In the genomic region with DNA sequence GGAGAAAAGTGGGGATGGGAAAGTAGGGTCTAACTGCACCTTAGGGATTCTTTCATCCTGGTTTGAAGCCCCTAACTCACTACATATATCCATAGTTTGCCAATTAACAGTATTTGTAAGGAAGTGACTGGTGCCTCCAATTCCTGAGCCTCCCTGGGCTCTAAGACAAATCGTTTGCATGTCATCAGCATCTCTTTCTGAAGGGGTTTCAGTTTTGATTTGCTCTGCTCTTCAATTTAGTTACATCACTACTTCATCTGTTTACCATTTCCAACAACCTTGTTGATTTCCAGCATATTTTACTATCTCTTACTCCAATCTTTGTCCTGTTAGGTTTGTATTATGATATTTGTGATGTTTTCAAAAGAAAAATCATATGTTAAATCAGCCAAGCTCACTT, we compare ENCODE assay signal across 21 cellular contexts. TPM values are rescaled to one million over a fixed set of nuclear protein-coding genes. Genes with fewer than 3 reads are reported as not detected.
DNase-seq lines count a peak whose midpoint lies in the region; ATAC-seq and TF ChIP-seq lines count a peak whose summit lies in the region.
"Had no signal": no experiment of that assay in that cellular context is flagged by ENCODE, and none has a peak within 500 bp of the region (broad histone marks: within the 10 kb centered on the region; RNA-seq: fewer than 3 reads in every experiment).

No MANE protein-coding gene starts in this region.

- H2BK5ac ChIP-seq in IMR-90 (ENCODE audit: low read depth, low read length, poor library complexity, severe bottlenecking) (no peak overlapping the region), mesenchymal stem cell (ENCODE audit: low read depth, low read length, poor library complexity, severe bottlenecking) (no peak overlapping the region)

- peak overlapping the region; percentile 13 for H2AFZ ChIP-seq in mammary epithelial cell (ENCODE audit: low read depth, low read length)
- no peak overlapping the region for H2AFZ ChIP-seq in IMR-90 (replicated peaks; ENCODE audit: low read length, poor library complexity)
- H2AFZ ChIP-seq in mesenchymal stem cell (ENCODE audit: low read depth, low read length): no peak overlapping the region
- H2AFZ ChIP-seq: GM23338 had no signal

- H2BK20ac ChIP-seq in IMR-90 (ENCODE audit: low read depth, low read length): no peak overlapping the region

- H3K4me1 ChIP-seq in mammary epithelial cell (ENCODE audit: insufficient read depth, low read length) (peaks cover 11% of the 10 kb centered on the region), breast epithelium (no peaks in the 10 kb centered on the region), IMR-90 (ENCODE audit: control insufficient read depth, insufficient read depth, low read length) (no peaks in the 10 kb centered on the region), mesenchymal stem cell (ENCODE audit: control insufficient read depth, insufficient read depth, low read depth, low read length) (no peaks in the 10 kb centered on the region)
- no peaks in the 10 kb centered on the region for H3K4me1 ChIP-seq in CD8-positive, alpha-beta memory T cell (ENCODE audit: insufficient read depth, low read length)
- H3K4me1 ChIP-seq: BLaER1 had no signal

- H3K27me3 ChIP-seq in mammary epithelial cell (ENCODE audit: insufficient read depth, low read length) (peaks cover 3% of the 10 kb centered on the region), breast epithelium (no peaks in the 10 kb centered on the region), IMR-90 (ENCODE audit: control insufficient read depth, insufficient read depth, low read length) (no peaks in the 10 kb centered on the region), mesenchymal stem cell (ENCODE audit: control insufficient read depth in 1 of 2, insufficient read depth in 1 of 2, low read length in 2 of 2) (no peaks in the 10 kb centered on the region)
- H3K27me3 ChIP-seq in CD8-positive, alpha-beta memory T cell (ENCODE audit: insufficient read depth, low read length, poor library complexity, severe bottlenecking): no peaks in the 10 kb centered on the region
- H3K27me3 ChIP-seq: BLaER1 had no signal

- peaks cover 0 to 1% (median 0%) of the 10 kb centered on the region in 3 donors for H3K36me3 Mint-ChIP-seq in CD8-positive, alpha-beta memory T cell
- peaks cover 5% of the 10 kb centered on the region for H3K36me3 Mint-ChIP-seq in T-cell
- H3K36me3 Mint-ChIP-seq: CD4-positive, CD25-positive, alpha-beta regulatory T cell; CD8-positive, alpha-beta T cell had no signal

- no peak overlapping the region for H2BK12ac ChIP-seq in mesenchymal stem cell (ENCODE audit: low read length in 2 of 2)

- no peak overlapping the region for H3K4me3 Mint-ChIP-seq in CD8-positive, alpha-beta memory T cell
- no peak overlapping the region for H3K4me3 Mint-ChIP-seq in T-cell
- H3K4me3 Mint-ChIP-seq: B cell; CD4-positive, CD25-positive, alpha-beta regulatory T cell; CD8-positive, alpha-beta T cell; GM23338; H9 had no signal

- no peak for TF ChIP-seq RAD21 in IMR-90 (IDR thresholded peaks at IDR 0.05; ENCODE audit: low read length)

- no peaks in the 10 kb centered on the region for H3K79me2 ChIP-seq in mammary epithelial cell (ENCODE audit: insufficient read depth, low read length)

- no peaks in the 10 kb centered on the region for H3K9me3 Mint-ChIP-seq in CD8-positive, alpha-beta memory T cell
- H3K9me3 Mint-ChIP-seq in T-cell: no peaks in the 10 kb centered on the region
- H3K9me3 Mint-ChIP-seq: CD8-positive, alpha-beta T cell had no signal

- H3K36me3 ChIP-seq in mammary epithelial cell (ENCODE audit: insufficient read depth, low read length) (no peaks in the 10 kb centered on the region), breast epithelium (no peaks in the 10 kb centered on the region), IMR-90 (ENCODE audit: control insufficient read depth, insufficient read depth, low read length) (no peaks in the 10 kb centered on the region), mesenchymal stem cell (ENCODE audit: control insufficient read depth in 1 of 2, insufficient read depth in 2 of 2, low read depth in 1 of 2, low read length in 2 of 2) (no peaks in the 10 kb centered on the region)
- no peaks in the 10 kb centered on the region for H3K36me3 ChIP-seq in CD8-positive, alpha-beta memory T cell (ENCODE audit: insufficient read depth, low read length)
- H3K36me3 ChIP-seq: BLaER1 had no signal

- BruUV-seq in mammary epithelial cell (replicated peaks; lab: Mats Ljungman, UMichigan): no TSS peak
- no TSS peak for BruUV-seq in IMR-90 (replicated peaks; lab: Mats Ljungman, UMichigan)

- TF ChIP-seq CTCF in mammary epithelial cell (conservative IDR thresholded peaks at IDR 0.05 in 1 of 2, IDR thresholded peaks at IDR 0.05 in 1 of 2; ENCODE audit: extremely low read depth in 1 of 2, insufficient read depth in 1 of 2, low read depth in 1 of 2, low read length in 2 of 2): no peak
- no peak for TF ChIP-seq CTCF in breast epithelium (IDR thresholded peaks at IDR 0.05)
- TF ChIP-seq CTCF in IMR-90 (conservative IDR thresholded peaks at IDR 0.05; ENCODE audit: low read depth, low read length): no peak

- H3K4me2 ChIP-seq in mammary epithelial cell (ENCODE audit: insufficient read depth, low read depth, low read length): no peak overlapping the region
- peak overlapping the region; percentile 39; the same call in 1 of the 2 replicates for H3K4me2 ChIP-seq in IMR-90 (ENCODE audit: low read depth, low read length)
- H3K4me2 ChIP-seq in mesenchymal stem cell (ENCODE audit: low read length, poor library complexity, severe bottlenecking): no peak overlapping the region
- H3K4me2 ChIP-seq: BLaER1, GM23338 had no signal

- H3K9me3 ChIP-seq in mammary epithelial cell (replicated peaks; ENCODE audit: insufficient read depth, low read length) (no peaks in the 10 kb centered on the region), breast epithelium (no peaks in the 10 kb centered on the region), IMR-90 (ENCODE audit: control insufficient read depth, insufficient read depth, low read length) (no peaks in the 10 kb centered on the region), mesenchymal stem cell (ENCODE audit: control insufficient read depth, low read length) (no peaks in the 10 kb centered on the region)
- H3K9me3 ChIP-seq in CD8-positive, alpha-beta memory T cell (ENCODE audit: low read length): no peaks in the 10 kb centered on the region
- H3K9me3 ChIP-seq: BLaER1 had no signal

- H3K23ac ChIP-seq in IMR-90 (ENCODE audit: low read depth, low read length) (no peak overlapping the region), mesenchymal stem cell (ENCODE audit: low read length in 2 of 2) (no peak overlapping the region)

- H4K8ac ChIP-seq in IMR-90 (ENCODE audit: low read depth in 2 of 2, low read length in 2 of 2) (no peak overlapping the region), mesenchymal stem cell (ENCODE audit: low read length) (no peak overlapping the region)

- H4K91ac ChIP-seq in IMR-90 (ENCODE audit: insufficient read depth, low read depth, low read length) (no peak overlapping the region), mesenchymal stem cell (ENCODE audit: low read length) (no peak overlapping the region)

- POLR2A ChIA-PET in IMR-90 (lab: Charles Lee; ENCODE audit: unreplicated experiment): no interaction called here
- POLR2A ChIA-PET in CD8-positive, alpha-beta memory T cell (lab: Charles Lee): no interaction called here
- POLR2A ChIA-PET in T-cell (lab: Charles Lee): no interaction called here

- CTCF ChIA-PET in mammary epithelial cell (lab: Charles Lee; ENCODE audit: low non-redundant PET) (no interaction called here), IMR-90 (lab: Yijun Ruan, JAX) (no interaction called here), T-cell (lab: Charles Lee) (no interaction called here)
- CTCF ChIA-PET in CD8-positive, alpha-beta memory T cell (lab: Charles Lee): no interaction called here

- H3K4ac ChIP-seq in IMR-90 (ENCODE audit: low read depth, low read length) (no peak overlapping the region), mesenchymal stem cell (ENCODE audit: low read depth in 1 of 2, low read length in 2 of 2) (no peak overlapping the region)

- TF ChIP-seq POLR2A in breast epithelium (IDR thresholded peaks at IDR 0.05): no peak
- TF ChIP-seq POLR2A in IMR-90 (IDR thresholded peaks at IDR 0.05; ENCODE audit: low read depth, low read length): no peak

- no peaks in the 10 kb centered on the region for H3K79me1 ChIP-seq in IMR-90 (ENCODE audit: low read depth in 1 of 2, low read length in 2 of 2)
- H3K79me1 ChIP-seq in mesenchymal stem cell (replicated peaks; ENCODE audit: low read length, poor library complexity, severe bottlenecking): no peaks in the 10 kb centered on the region

- no peaks in the 10 kb centered on the region for H3K4me1 Mint-ChIP-seq in CD8-positive, alpha-beta memory T cell
- H3K4me1 Mint-ChIP-seq in T-cell: no peaks in the 10 kb centered on the region
- H3K4me1 Mint-ChIP-seq: B cell, GM23338 had no signal

- no peak overlapping the region for H3K56ac ChIP-seq in IMR-90 (ENCODE audit: extremely low read depth, insufficient read depth, low read length)

- no peaks in the 10 kb centered on the region for H3K9me1 ChIP-seq in IMR-90 (ENCODE audit: insufficient read depth, low read length)

- H3K27ac ChIP-seq in mammary epithelial cell (ENCODE audit: insufficient read depth, low read depth, low read length) (no peak overlapping the region), breast epithelium (no peak overlapping the region), IMR-90 (ENCODE audit: insufficient read depth, low read length) (no peak overlapping the region), mesenchymal stem cell (ENCODE audit: low read length, poor library complexity, severe bottlenecking) (no peak overlapping the region)
- H3K27ac ChIP-seq in CD8-positive, alpha-beta memory T cell (ENCODE audit: low read depth, low read length): no peak overlapping the region
- H3K27ac ChIP-seq: 22Rv1, BLaER1, C4-2B had no signal

- H3K4me3 ChIP-seq in mammary epithelial cell (replicated peaks in 1 of 3; ENCODE audit: insufficient read depth in 1 of 3, low read depth in 2 of 3, low read length in 3 of 3) (no peak overlapping the region), breast epithelium (no peak overlapping the region), IMR-90 (ENCODE audit: insufficient read depth, low read depth, low read length) (no peak overlapping the region), mesenchymal stem cell (ENCODE audit: insufficient read depth in 1 of 2, low read depth in 1 of 2, low read length in 2 of 2) (no peak overlapping the region)
- H3K4me3 ChIP-seq in CD8-positive, alpha-beta memory T cell (ENCODE audit: low read length): no peak overlapping the region
- H3K4me3 ChIP-seq: BLaER1, GM12878, GM23338 had no signal

- H3K18ac ChIP-seq in IMR-90 (ENCODE audit: low read depth, low read length): no peak overlapping the region
- H3K18ac ChIP-seq in mesenchymal stem cell (ENCODE audit: low read depth in 1 of 2, low read length in 2 of 2): no peak overlapping the region

- H2AK9ac ChIP-seq in IMR-90 (replicated peaks; ENCODE audit: low read depth, low read length, poor library complexity): no peak overlapping the region

- peaks cover 3 to 11% of the 10 kb centered on the region in 2 donors for H3K27me3 Mint-ChIP-seq in CD8-positive, alpha-beta memory T cell
- no peaks in the 10 kb centered on the region for H3K27me3 Mint-ChIP-seq in T-cell

- H4K5ac ChIP-seq in IMR-90 (ENCODE audit: low read depth, low read length): no peak overlapping the region

- H2AK5ac ChIP-seq in IMR-90 (ENCODE audit: low read depth, low read length): no peak overlapping the region
- no peak overlapping the region for H2AK5ac ChIP-seq in mesenchymal stem cell (ENCODE audit: low read length, severe bottlenecking)

- 60% methylated on average over 1 of the region's 1 CpG for whole genome bisulfite sequencing in mammary epithelial cell (ENCODE audit: low coverage, missing lambda C conversion rate)
- WGBS in IMR-90 (ENCODE audit: extremely low coverage in 2 of 2, insufficient read length in 1 of 2), 2 experiments: no CpG with 5 or more reads among the region's 1 CpG
- WGBS in mesenchymal stem cell: 92% methylated on average over 1 of the region's 1 CpG

- no peak overlapping the region for H3K14ac ChIP-seq in IMR-90 (replicated peaks; ENCODE audit: low read depth, low read length)
- no peak overlapping the region for H3K14ac ChIP-seq in mesenchymal stem cell (ENCODE audit: low read length in 2 of 2)

- in situ Hi-C loops in mammary epithelial cell (cut with MboI; ENCODE audit: low sequenced_read_pairs in 2 of 2): no loop called here
- in situ Hi-C loops in IMR-90 (cut with MboI; ENCODE audit: low sequenced_read_pairs): no loop called here

- DNase-seq in mammary epithelial cell (no peak), breast epithelium (ENCODE audit: low spot score in 2 of 2) (no peak), IMR-90 (no peak), mesenchymal stem cell (peak; percentile 20), NCI-H69 (lab: John Stamatoyannopoulos, UW) (no peak), T-cell (no peak)
- no peak for DNase-seq in CD8-positive, alpha-beta memory T cell
- DNase-seq: CD4-positive, CD25-positive, alpha-beta regulatory T cell; CD8-positive, alpha-beta T cell; DMS 273 treated with DMSO at 0.1 percent for 48 hours; DMS79; EL; GDM1; H9 had no signal

- intact Hi-C loops in mammary epithelial cell (cut with micrococcal nuclease): no loop called here
- intact Hi-C loops in breast epithelium (cut with DNase I; ENCODE audit: low total_unique reads): no loop called here
- intact Hi-C loops in IMR-90 (cut with micrococcal nuclease): no loop called here

- H2BK120ac ChIP-seq in IMR-90 (ENCODE audit: low read depth, low read length) (no peak overlapping the region), mesenchymal stem cell (ENCODE audit: low read depth, low read length) (no peak overlapping the region)

- no peak overlapping the region for H3K27ac Mint-ChIP-seq in CD8-positive, alpha-beta memory T cell
- H3K27ac Mint-ChIP-seq in T-cell: no peak overlapping the region
- H3K27ac Mint-ChIP-seq: B cell; CD4-positive, CD25-positive, alpha-beta regulatory T cell; CD8-positive, alpha-beta T cell; GM23338; H9 had no signal

- H3K9ac ChIP-seq in mammary epithelial cell (ENCODE audit: insufficient read depth, low read length) (no peak overlapping the region), IMR-90 (ENCODE audit: low read depth, low read length) (no peak overlapping the region), mesenchymal stem cell (ENCODE audit: low read length) (no peak overlapping the region)
- H3K9ac ChIP-seq: BLaER1 had no signal

- H2BK15ac ChIP-seq in IMR-90 (ENCODE audit: low read depth, low read length) (no peak overlapping the region), mesenchymal stem cell (ENCODE audit: low read depth, poor library complexity, severe bottlenecking) (no peak overlapping the region)

- dilution Hi-C loops in mammary epithelial cell (cut with HindIII; ENCODE audit: low sequenced_read_pairs) (no loop called here), IMR-90 (cut with HindIII; ENCODE audit: low sequenced_read_pairs, unreplicated experiment) (no loop called here)

- ATAC-seq in IMR-90 (ENCODE audit: low read depth) (no peak), T-cell (replicated peaks in 1 of 4) (no peak)
- ATAC-seq: CD8-positive, alpha-beta T cell; GM12878; GM23338; HCT116 had no signal

- H4K20me1 ChIP-seq in mammary epithelial cell (ENCODE audit: insufficient read depth, low read length): no peaks in the 10 kb centered on the region
- H4K20me1 ChIP-seq in IMR-90 (ENCODE audit: insufficient read depth, low read length): no peaks in the 10 kb centered on the region
- H4K20me1 ChIP-seq: BLaER1 had no signal

RNA-seq across cellular contexts. Expression of gene DDX60, which starts 15.5 kb away (rescaled TPM):
- total RNA-seq in mammary epithelial cell (1 to 10 TPM; 5.5 to 7.1 TPM), breast epithelium (10 to 100 TPM in 2 of 3 donors, 1 to 10 TPM in 1; 9.5 to 19.5 (median 11.0) TPM), IMR-90 (2012; rRNA removed) (6.6 and 11.4 TPM in 2 replicates), T-cell (10 to 100 TPM; 21.9 to 34.9 (median 27.0) TPM)
- polyA plus RNA-seq in mammary epithelial cell (2.6 TPM), IMR-90 (2012; rRNA removed) (2.1 and 3.1 TPM in 2 replicates)
- polyA minus RNA-seq in mammary epithelial cell: 31.6 TPM
- 0.22 and 0.24 TPM in 2 replicates for polyA plus RNA-seq in IMR-90 (2012; cell fraction: cytosol; rRNA removed)
- 0.28 and 3.3 TPM in 2 replicates for polyA plus RNA-seq in IMR-90 (2012; cell fraction: nucleus; rRNA removed; ENCODE audit: low replicate concordance)
- 6.0 TPM for polyA plus RNA-seq in mesenchymal stem cell (2013, experiment 1 of 2)
- 6.0 TPM for polyA plus RNA-seq in mesenchymal stem cell (2013, experiment 2 of 2)
- 1 to 10 TPM; 4.9 to 6.3 TPM for total RNA-seq in CD8-positive, alpha-beta memory T cell
- 26.7 TPM for polyA plus RNA-seq in CD8-positive, alpha-beta memory T cell
